8 cellular contexts compared by ENCODE assay signal in the genomic region with DNA sequence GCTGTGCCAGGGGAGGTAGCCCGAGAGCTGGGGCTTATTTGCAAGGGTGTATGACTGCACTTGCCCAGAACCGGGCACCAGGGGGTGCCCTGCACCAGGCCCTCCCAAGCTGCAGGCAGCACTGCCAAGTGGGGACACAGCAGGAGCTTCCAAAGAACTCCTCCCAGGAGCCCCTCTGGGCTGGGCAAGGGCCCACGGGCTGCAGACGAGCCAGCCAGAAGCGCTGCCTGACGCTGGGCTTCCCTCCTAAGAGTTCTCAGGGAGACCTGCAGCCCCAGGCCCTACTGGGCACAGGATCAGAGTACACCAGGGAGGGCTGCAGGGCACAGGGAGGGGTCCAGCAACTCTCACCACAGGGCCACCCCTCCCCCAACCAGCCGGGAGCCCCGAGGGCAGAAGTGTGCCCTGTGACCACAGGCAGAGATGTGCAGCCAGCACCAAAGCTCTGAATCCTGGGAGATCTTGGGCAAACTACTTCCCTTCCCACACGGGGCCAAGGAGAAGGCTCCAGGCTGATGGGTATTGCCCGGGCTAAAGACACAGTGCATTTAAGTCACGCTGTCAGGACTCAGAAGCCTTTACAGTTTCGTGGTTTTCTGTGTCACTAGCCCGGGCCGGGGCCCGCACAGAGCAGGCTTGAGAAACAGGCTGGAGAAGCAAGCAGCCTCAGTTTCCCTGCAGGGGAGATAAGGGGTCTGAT.
DNase-seq lines count a peak whose midpoint lies in the region; ATAC-seq and TF ChIP-seq lines count a peak whose summit lies in the region.

No MANE protein-coding gene starts in this region.

- ATAC-seq in IMR-90 (ENCODE audit: low read depth) (peak; percentile 94), HG03469 (IDR thresholded peaks at IDR 0.05; ENCODE audit: unreplicated experiment) (no peak)

- H3K27ac ChIP-seq in IMR-90 (ENCODE audit: insufficient read depth, low read length) (no peak overlapping the region), tibial nerve (no peak overlapping the region)

- H3K9me1 ChIP-seq in IMR-90 (ENCODE audit: insufficient read depth, low read length): no peaks in the 10 kb centered on the region

- H4K8ac ChIP-seq in IMR-90 (ENCODE audit: low read depth in 2 of 2, low read length in 2 of 2): no peak overlapping the region

- H3K4ac ChIP-seq in IMR-90 (ENCODE audit: low read depth, low read length): no peak overlapping the region

- no peak overlapping the region for H4K91ac ChIP-seq in IMR-90 (ENCODE audit: insufficient read depth, low read depth, low read length)

- H2BK20ac ChIP-seq in IMR-90 (ENCODE audit: low read depth, low read length): no peak overlapping the region

- H3K4me1 ChIP-seq in IMR-90 (ENCODE audit: control insufficient read depth, insufficient read depth, low read length) (no peaks in the 10 kb centered on the region), tibial nerve (no peaks in the 10 kb centered on the region)

- TF ChIP-seq RAD21 in IMR-90 (IDR thresholded peaks at IDR 0.05; ENCODE audit: low read length): peak; percentile 62

- H3K56ac ChIP-seq in IMR-90 (ENCODE audit: extremely low read depth, insufficient read depth, low read length): no peak overlapping the region

- no peak overlapping the region for H2AK9ac ChIP-seq in IMR-90 (replicated peaks; ENCODE audit: low read depth, low read length, poor library complexity)

- H2BK5ac ChIP-seq in IMR-90 (ENCODE audit: low read depth, low read length, poor library complexity, severe bottlenecking): no peak overlapping the region

- BruUV-seq in IMR-90 (replicated peaks; lab: Mats Ljungman, UMichigan): no TSS peak

- H3K27me3 Mint-ChIP-seq in chondrocyte (ENCODE audit: low read depth) (peaks cover 7% of the 10 kb centered on the region), nephron progenitor cell (ENCODE audit: low read depth, poor library complexity) (peaks cover 51% of the 10 kb centered on the region)

- CTCF ChIA-PET in IMR-90 (lab: Yijun Ruan, JAX): no interaction called here

- TF ChIP-seq CTCF in IMR-90 (conservative IDR thresholded peaks at IDR 0.05; ENCODE audit: low read depth, low read length) (peak; percentile 56), chondrocyte (IDR thresholded peaks at IDR 0.05) (peak; percentile 72), nephron progenitor cell (IDR thresholded peaks at IDR 0.05) (no peak), tibial nerve (IDR thresholded peaks at IDR 0.05) (no peak)

- no peak overlapping the region for H2AK5ac ChIP-seq in IMR-90 (ENCODE audit: low read depth, low read length)

- no peak overlapping the region for H3K9ac ChIP-seq in IMR-90 (ENCODE audit: low read depth, low read length)

- no peaks in the 10 kb centered on the region for H3K9me3 Mint-ChIP-seq in chondrocyte (ENCODE audit: low read depth)
- peaks cover 4% of the 10 kb centered on the region for H3K9me3 Mint-ChIP-seq in nephron progenitor cell

- no peak overlapping the region for H3K4me3 Mint-ChIP-seq in chondrocyte (ENCODE audit: unreplicated experiment)
- no peak overlapping the region for H3K4me3 Mint-ChIP-seq in nephron progenitor cell

- H3K4me3 ChIP-seq in IMR-90 (ENCODE audit: insufficient read depth, low read depth, low read length) (no peak overlapping the region), tibial nerve (no peak overlapping the region)

- H2BK120ac ChIP-seq in IMR-90 (ENCODE audit: low read depth, low read length): no peak overlapping the region

- no peak overlapping the region for H2BK15ac ChIP-seq in IMR-90 (ENCODE audit: low read depth, low read length)

- TF ChIP-seq EP300 in tibial nerve (IDR thresholded peaks at IDR 0.05): no peak

- 0% methylated on average over 1 of the region's 15 CpGs; no CpG with 5 or more reads in 1 of the 2 experiments for WGBS in IMR-90 (ENCODE audit: extremely low coverage in 2 of 2, insufficient read length in 1 of 2), 2 experiments
- 38 to 66% methylated on average over 9 to 10 of the region's 15 CpGs for WGBS in tibial nerve, 2 donors

- H3K18ac ChIP-seq in IMR-90 (ENCODE audit: low read depth, low read length): no peak overlapping the region

- in situ Hi-C loops in IMR-90 (cut with MboI; ENCODE audit: low sequenced_read_pairs): no loop called here

- intact Hi-C loops in IMR-90 (cut with micrococcal nuclease): loop anchor here (2.0 kb wide), 2 partner anchors 62 to 136 kb away; a partner anchor contains a TSS

- H3K36me3 Mint-ChIP-seq in chondrocyte (ENCODE audit: low read depth) (peaks cover 2% of the 10 kb centered on the region), nephron progenitor cell (ENCODE audit: low read depth) (no peaks in the 10 kb centered on the region)

- no peak for TF ChIP-seq POLR2A in IMR-90 (IDR thresholded peaks at IDR 0.05; ENCODE audit: low read depth, low read length)
- no peak for TF ChIP-seq POLR2A in tibial nerve (IDR thresholded peaks at IDR 0.05)

- no peak overlapping the region for H3K23ac ChIP-seq in IMR-90 (ENCODE audit: low read depth, low read length)

- H4K20me1 ChIP-seq in IMR-90 (ENCODE audit: insufficient read depth, low read length): no peaks in the 10 kb centered on the region

- dilution Hi-C loops in IMR-90 (cut with HindIII; ENCODE audit: low sequenced_read_pairs, unreplicated experiment): no loop called here

- H2AFZ ChIP-seq in IMR-90 (replicated peaks; ENCODE audit: low read length, poor library complexity): no peak overlapping the region

- DNase-seq in NOMO-1 treated with DMSO at 0.1 percent for 48 hours (lab: John Stamatoyannopoulos, UW; ENCODE audit: unreplicated experiment) (peak; percentile 14), NOMO-1 treated with dmso at 0.1 percent for 144 hours (lab: John Stamatoyannopoulos, UW; ENCODE audit: unreplicated experiment) (no peak), IMR-90 (peak; percentile 40), RPMI8226 (peak; percentile 77), chondrocyte (ENCODE audit: low spot score) (peak; percentile 87), nephron progenitor cell (peak; percentile 28), tibial nerve (ENCODE audit: low spot score in 2 of 2) (no peak)

- POLR2A ChIA-PET in IMR-90 (lab: Charles Lee; ENCODE audit: unreplicated experiment): no interaction called here

- no peak overlapping the region for H3K14ac ChIP-seq in IMR-90 (replicated peaks; ENCODE audit: low read depth, low read length)

- no peak overlapping the region for H3K27ac Mint-ChIP-seq in chondrocyte (ENCODE audit: unreplicated experiment)
- no peak overlapping the region for H3K27ac Mint-ChIP-seq in nephron progenitor cell

- H3K4me1 Mint-ChIP-seq in chondrocyte (ENCODE audit: low read depth) (no peaks in the 10 kb centered on the region), nephron progenitor cell (no peaks in the 10 kb centered on the region)

- no peak overlapping the region for H4K5ac ChIP-seq in IMR-90 (ENCODE audit: low read depth, low read length)

- no peak overlapping the region for H3K4me2 ChIP-seq in IMR-90 (ENCODE audit: low read depth, low read length)

- H3K79me1 ChIP-seq in IMR-90 (ENCODE audit: low read depth in 1 of 2, low read length in 2 of 2): no peaks in the 10 kb centered on the region

- no peaks in the 10 kb centered on the region for H3K36me3 ChIP-seq in IMR-90 (ENCODE audit: control insufficient read depth, insufficient read depth, low read length)
- no peaks in the 10 kb centered on the region for H3K36me3 ChIP-seq in tibial nerve

- H3K27me3 ChIP-seq in IMR-90 (ENCODE audit: control insufficient read depth, insufficient read depth, low read length) (peaks cover 17% of the 10 kb centered on the region; the same call in 1 of the 2 replicates), tibial nerve (peaks cover 0 to 10% of the 10 kb centered on the region in 2 donors)

- H3K9me3 ChIP-seq in IMR-90 (ENCODE audit: control insufficient read depth, insufficient read depth, low read length) (no peaks in the 10 kb centered on the region), tibial nerve (no peaks in the 10 kb centered on the region)

TF ChIP-seq in IMR-90, 13 proteins besides CTCF, POLR2A, EP300 and RAD21:
- peak; percentile 61 for TF ChIP-seq SMC3 (IDR thresholded peaks at IDR 0.05; ENCODE audit: low read depth, low read length)
- TF ChIP-seq MXI1 (IDR thresholded peaks at IDR 0.05; ENCODE audit: borderline replicate concordance, low read depth, low read length): no peak

Comparison
In these comparisons a context has a peak if more than half of its experiments do, and no peak if none do; other contexts are left out.
1. DNase-seq: peak in NOMO-1 treated with DMSO at 0.1 percent for 48 hours (single experiment), IMR-90 (single experiment), RPMI8226 (single experiment), chondrocyte (single experiment) and nephron progenitor cell (single experiment); none in NOMO-1 treated with dmso at 0.1 percent for 144 hours (single experiment) and tibial nerve (0 of 2).
2. CTCF ChIP-seq: peak in IMR-90 (single experiment) and chondrocyte (single experiment); none in nephron progenitor cell (single experiment) and tibial nerve (0 of 5).